ENCODE assay signal across 8 cellular contexts in genomic region chr4:184250795-184251679, GRCh38. TPM values are rescaled to one million over a fixed set of nuclear protein-coding genes. Genes with fewer than 3 reads are reported as not detected.
DNase-seq lines count a peak whose midpoint lies in the region; ATAC-seq and TF ChIP-seq lines count a peak whose summit lies in the region.

No MANE protein-coding gene starts in this region.

- H3K27me3 ChIP-seq in esophagus muscularis mucosa, result no peaks in the 10 kb centered on the region

- 77% methylated on average over 23 of the region's 23 CpGs for WGBS in esophagus muscularis mucosa

- peak; percentile 14 to 54 (median 29) for TF ChIP-seq CTCF in esophagus muscularis mucosa (IDR thresholded peaks at IDR 0.05)
- peak; percentile 78 for TF ChIP-seq CTCF in neural crest cell (conservative IDR thresholded peaks at IDR 0.05)

- intact Hi-C loops in esophagus muscularis mucosa (cut with DNase I), result no loop called here

- no peaks in the 10 kb centered on the region for H3K9me3 ChIP-seq in esophagus muscularis mucosa

- no peak overlapping the region for H3K27ac ChIP-seq in esophagus muscularis mucosa (replicated peaks in 1 of 4)

- no peak overlapping the region for H3K27ac Mint-ChIP-seq in T-cell
- no peak overlapping the region for H3K27ac Mint-ChIP-seq in neural crest cell (ENCODE audit: unreplicated experiment)

- H3K27me3 Mint-ChIP-seq in T-cell (peaks cover 0 to 6% of the 10 kb centered on the region in 2 donors), neural crest cell (ENCODE audit: low read depth) (no peaks in the 10 kb centered on the region)

- POLR2A ChIA-PET in T-cell (lab: Charles Lee), result no interaction called here

- H3K9me3 Mint-ChIP-seq in T-cell, result no peaks in the 10 kb centered on the region
- peaks cover 8% of the 10 kb centered on the region for H3K9me3 Mint-ChIP-seq in neural crest cell

- no peak overlapping the region for H3K4me3 ChIP-seq in esophagus muscularis mucosa

- ATAC-seq in GM21786 (IDR thresholded peaks at IDR 0.05; ENCODE audit: unreplicated experiment), result peak; percentile 77
- peak in 3 of 4 experiments; percentile 47 to 75 (median 75) for ATAC-seq in T-cell (replicated peaks in 1 of 4)

- DNase-seq in EL (peak; percentile 56), NCI-H128 (lab: John Stamatoyannopoulos, UW; ENCODE audit: unreplicated experiment) (peak; percentile 15), T-cell (peak in 1 of 34 experiments; percentile 16), esophagus muscularis mucosa (ENCODE audit: extremely low spot score) (no peak), neural crest cell (ENCODE audit: low read depth, low spot score) (no peak), COLO668 (lab: John Stamatoyannopoulos, UW; ENCODE audit: unreplicated experiment) (no peak)
- DNase-seq in stimulated activated CD4-positive, alpha-beta T cell treated with anti-CD3 and anti-CD28 coated beads, Interleukin-2, amount 100 ng/mL, for 24 hours, result no peak

- H3K36me3 Mint-ChIP-seq in T-cell (no peaks in the 10 kb centered on the region), neural crest cell (ENCODE audit: low read depth) (peaks cover 4% of the 10 kb centered on the region)

- CTCF ChIA-PET in T-cell (lab: Charles Lee), result interaction anchor here (0.5 to 3.3 kb wide), 9 partner anchors 13 to 1127 kb away, joined by 3 to 8 read pairs (median 4); no protein-coding TSS in a partner anchor

- no peak for TF ChIP-seq POLR2A in esophagus muscularis mucosa (IDR thresholded peaks at IDR 0.05; ENCODE audit: low read depth)

- no peaks in the 10 kb centered on the region for H3K36me3 ChIP-seq in esophagus muscularis mucosa

- no peaks in the 10 kb centered on the region for H3K4me1 ChIP-seq in esophagus muscularis mucosa

- no peak overlapping the region for H3K4me3 Mint-ChIP-seq in T-cell
- H3K4me3 Mint-ChIP-seq in neural crest cell, result no peak overlapping the region

- H3K4me1 Mint-ChIP-seq in T-cell, result peaks cover 0 to 6% (median 3%) of the 10 kb centered on the region in 3 donors
- H3K4me1 Mint-ChIP-seq in neural crest cell, result peaks cover 14% of the 10 kb centered on the region

- no peak for TF ChIP-seq EP300 in esophagus muscularis mucosa (IDR thresholded peaks at IDR 0.05)

RNA-seq across cellular contexts. Expression of gene ENPP6, which starts 33.4 kb away (rescaled TPM):
- total RNA-seq in T-cell (not detected), esophagus muscularis mucosa (1 to 10 TPM in 1 of 4 donors, under 1 TPM in 3; 0.42 to 1.1 (median 0.92) TPM), neural crest cell (not detected in 2 replicates)

Comparison
In these comparisons a context has a peak if more than half of its experiments do, and no peak if none do; other contexts are left out.
1. DNase-seq: peak in EL (single experiment) and NCI-H128 (single experiment); none in esophagus muscularis mucosa (single experiment), neural crest cell (single experiment), stimulated activated CD4-positive, alpha-beta T cell treated with anti-CD3 and anti-CD28 coated beads, Interleukin-2, amount 100 ng/mL, for 24 hours (0 of 2) and COLO668 (single experiment).